1 cellular context compared by ENCODE assay signal in the genomic region with DNA sequence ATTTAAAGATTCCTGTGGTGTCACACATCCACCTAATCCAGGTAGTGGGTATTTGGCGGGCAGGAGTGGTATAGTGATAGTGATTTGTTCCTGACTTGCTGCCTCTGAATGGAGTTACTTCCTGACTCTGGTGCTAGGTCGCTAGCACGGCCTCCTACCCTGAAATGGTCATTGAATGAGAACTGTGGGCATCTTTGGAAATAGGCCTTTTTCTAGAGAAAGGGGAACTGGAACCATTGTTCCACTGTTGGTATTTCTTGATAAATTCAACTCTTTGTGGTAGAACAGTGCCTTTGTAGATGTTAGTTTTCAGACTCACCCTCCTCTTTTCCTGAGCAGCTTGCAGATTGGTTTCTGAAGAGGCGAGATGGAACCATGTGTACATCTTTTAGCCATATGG.
TF ChIP-seq lines count a peak whose summit lies in the region.

No MANE protein-coding gene starts in this region.

TF ChIP-seq in SK-N-SH treated with all-trans-retinoic acid at 6 μM for 48 hours, 23 proteins besides CTCF, POLR2A, EP300 and RAD21 (continued from another document):
- TF ChIP-seq, protein P1, sequence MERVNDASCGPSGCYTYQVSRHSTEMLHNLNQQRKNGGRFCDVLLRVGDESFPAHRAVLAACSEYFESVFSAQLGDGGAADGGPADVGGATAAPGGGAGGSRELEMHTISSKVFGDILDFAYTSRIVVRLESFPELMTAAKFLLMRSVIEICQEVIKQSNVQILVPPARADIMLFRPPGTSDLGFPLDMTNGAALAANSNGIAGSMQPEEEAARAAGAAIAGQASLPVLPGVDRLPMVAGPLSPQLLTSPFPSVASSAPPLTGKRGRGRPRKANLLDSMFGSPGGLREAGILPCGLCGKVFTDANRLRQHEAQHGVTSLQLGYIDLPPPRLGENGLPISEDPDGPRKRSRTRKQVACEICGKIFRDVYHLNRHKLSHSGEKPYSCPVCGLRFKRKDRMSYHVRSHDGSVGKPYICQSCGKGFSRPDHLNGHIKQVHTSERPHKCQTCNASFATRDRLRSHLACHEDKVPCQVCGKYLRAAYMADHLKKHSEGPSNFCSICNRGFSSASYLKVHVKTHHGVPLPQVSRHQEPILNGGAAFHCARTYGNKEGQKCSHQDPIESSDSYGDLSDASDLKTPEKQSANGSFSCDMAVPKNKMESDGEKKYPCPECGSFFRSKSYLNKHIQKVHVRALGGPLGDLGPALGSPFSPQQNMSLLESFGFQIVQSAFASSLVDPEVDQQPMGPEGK (CRISPR knock-in tag; IDR thresholded peaks at IDR 0.05; ENCODE audit: borderline replicate concordance) = no peak
- TF ChIP-seq ISL1 (CRISPR knock-in tag; IDR thresholded peaks at IDR 0.05) = no peak
- TF ChIP-seq, protein P2, sequence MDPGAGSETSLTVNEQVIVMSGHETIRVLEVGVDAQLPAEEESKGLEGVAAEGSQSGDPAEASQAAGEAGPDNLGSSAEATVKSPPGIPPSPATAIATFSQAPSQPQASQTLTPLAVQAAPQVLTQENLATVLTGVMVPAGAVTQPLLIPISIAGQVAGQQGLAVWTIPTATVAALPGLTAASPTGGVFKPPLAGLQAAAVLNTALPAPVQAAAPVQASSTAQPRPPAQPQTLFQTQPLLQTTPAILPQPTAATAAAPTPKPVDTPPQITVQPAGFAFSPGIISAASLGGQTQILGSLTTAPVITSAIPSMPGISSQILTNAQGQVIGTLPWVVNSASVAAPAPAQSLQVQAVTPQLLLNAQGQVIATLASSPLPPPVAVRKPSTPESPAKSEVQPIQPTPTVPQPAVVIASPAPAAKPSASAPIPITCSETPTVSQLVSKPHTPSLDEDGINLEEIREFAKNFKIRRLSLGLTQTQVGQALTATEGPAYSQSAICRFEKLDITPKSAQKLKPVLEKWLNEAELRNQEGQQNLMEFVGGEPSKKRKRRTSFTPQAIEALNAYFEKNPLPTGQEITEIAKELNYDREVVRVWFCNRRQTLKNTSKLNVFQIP (CRISPR knock-in tag; IDR thresholded peaks at IDR 0.05; ENCODE audit: borderline replicate concordance, low read depth) = no peak
- TF ChIP-seq GLIS3 (CRISPR knock-in tag; IDR thresholded peaks at IDR 0.05) = no peak
- no peak for TF ChIP-seq ZNF70 (CRISPR knock-in tag; IDR thresholded peaks at IDR 0.05)
